ENCODE assay signal across 10 cellular contexts in the genomic region with DNA sequence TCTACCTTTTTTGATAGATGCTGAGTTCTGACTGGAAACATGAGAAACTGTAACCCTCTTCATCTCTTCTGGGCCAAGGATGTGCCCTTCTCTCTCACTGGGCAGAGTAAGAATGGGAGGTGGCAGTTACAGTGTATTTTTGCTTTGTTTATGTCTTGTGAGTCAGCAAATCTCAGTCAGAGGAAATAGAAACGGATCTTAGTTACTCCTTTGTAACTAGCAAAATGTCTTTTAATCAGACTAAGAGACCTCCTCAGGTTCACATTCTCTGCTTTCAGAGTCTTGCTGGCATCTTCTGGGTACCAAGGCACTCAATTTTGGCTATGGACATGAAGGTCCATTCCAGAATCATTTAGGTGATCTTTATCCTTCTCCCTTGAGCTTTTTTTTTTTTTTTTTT.
A peak's percentile ranks its signal among the peaks of the same experiment; 100 is the strongest.
DNase-seq lines count a peak whose midpoint lies in the region; ATAC-seq, FAIRE-seq and TF ChIP-seq lines count a peak whose summit lies in the region.
"Had no signal": no experiment of that assay in that cellular context is flagged by ENCODE, and none has a peak within 500 bp of the region (broad histone marks: within the 10 kb centered on the region; RNA-seq: fewer than 3 reads in every experiment).

No MANE protein-coding gene starts in this region.

- DNase-seq in H54 (ENCODE audit: insufficient read length, low spot score) (peak; percentile 35), Panc1 (ENCODE audit: low read depth, low spot score) (no peak), fibroblast of lung (ENCODE audit: low read depth in 2 of 2) (peak; percentile 61 to 78), stomach (no peak), HUDEP-2 (lab: John Stamatoyannopoulos, UW; ENCODE audit: unreplicated experiment in 76 of 76) (no peak), RKO (ENCODE audit: low spot score) (no peak), LoVo (ENCODE audit: low spot score) (no peak)
- DNase-seq: naive B cell, NCI-H748 treated with DMSO at 0.1 percent for 48 hours had no signal

- H3K36me3 ChIP-seq in Panc1 (ENCODE audit: control insufficient read depth, insufficient read depth, low read length): no peaks in the 10 kb centered on the region
- no peaks in the 10 kb centered on the region for H3K36me3 ChIP-seq in fibroblast of lung (ENCODE audit: control insufficient read depth, insufficient read depth, low read length)
- H3K36me3 ChIP-seq in stomach: no peaks in the 10 kb centered on the region

- TF ChIP-seq POLR2A in H54 (IDR thresholded peaks at IDR 0.05; ENCODE audit: low read depth, low read length) (no peak), stomach (IDR thresholded peaks at IDR 0.05) (no peak)

- H3K27me3 ChIP-seq in Panc1 (ENCODE audit: control insufficient read depth, insufficient read depth, low read length) (no peaks in the 10 kb centered on the region), fibroblast of lung (ENCODE audit: control insufficient read depth, insufficient read depth, low read length) (no peaks in the 10 kb centered on the region), stomach (no peaks in the 10 kb centered on the region)

- POLR2A ChIA-PET in Panc1 (lab: Charles Lee): interaction anchor here (0.6 kb wide), 1 partner anchor 123 kb away, joined by 4 read pairs; no protein-coding TSS in a partner anchor

- H3K9me3 ChIP-seq in Panc1 (ENCODE audit: control insufficient read depth, insufficient read depth, low read depth, low read length) (no peaks in the 10 kb centered on the region), fibroblast of lung (ENCODE audit: control insufficient read depth, insufficient read depth, low read depth, low read length) (no peaks in the 10 kb centered on the region), stomach (no peaks in the 10 kb centered on the region)

- peak; percentile 60; the same call in 1 of the 2 replicates for ATAC-seq in Panc1

- peaks cover 3% of the 10 kb centered on the region; the same call in 1 of the 2 replicates for H3K4me1 ChIP-seq in Panc1 (ENCODE audit: control insufficient read depth, insufficient read depth, low read length)
- H3K4me1 ChIP-seq in fibroblast of lung (ENCODE audit: control insufficient read depth, extremely low read depth, insufficient read depth, low read length): no peaks in the 10 kb centered on the region
- H3K4me1 ChIP-seq in stomach: peaks cover 9 to 57% (median 24%) of the 10 kb centered on the region in 4 donors

- in situ Hi-C loops in Panc1 (cut with HindIII; ENCODE audit: low pct_unique_long_range_greater_than_20kb, low sequenced_read_pairs): no loop called here

- peak overlapping the region; percentile 60 for H3K4me2 ChIP-seq in fibroblast of lung (ENCODE audit: extremely low read depth, insufficient read depth, low read length)

- H3K27ac ChIP-seq in Panc1 (ENCODE audit: low read length): no peak overlapping the region
- peak overlapping the region; percentile 85 for H3K27ac ChIP-seq in fibroblast of lung (ENCODE audit: insufficient read depth, low read length)
- peak overlapping the region in 4 of 5 donors; percentile 16 to 64 (median 44) for H3K27ac ChIP-seq in stomach

- WGBS in stomach, 5 donors: 32 to 52% (median 41%) methylated on average over 1 of the region's 1 CpG

- H3K4me3 ChIP-seq in Panc1 (ENCODE audit: low read depth in 2 of 2, low read length in 2 of 2): no peak overlapping the region
- no peak overlapping the region for H3K4me3 ChIP-seq in fibroblast of lung (replicated peaks in 1 of 4; ENCODE audit: control extremely low read depth in 1 of 4, insufficient read depth in 1 of 4, low read depth in 3 of 4, low read length in 4 of 4)
- no peak overlapping the region for H3K4me3 ChIP-seq in stomach

- no TSS peak for BruUV-seq in Panc1 (replicated peaks; lab: Mats Ljungman, UMichigan)

- H3K79me2 ChIP-seq in fibroblast of lung (ENCODE audit: control insufficient read depth, insufficient read depth, low read length): no peaks in the 10 kb centered on the region

- FAIRE-seq in H54 (lab: Jason Lieb, UNC): peak; percentile 80
- FAIRE-seq: colon had no signal

- peak overlapping the region; percentile 89 for H2AFZ ChIP-seq in fibroblast of lung (ENCODE audit: low read length)

- intact Hi-C loops in Panc1 (cut with micrococcal nuclease; ENCODE audit: unreplicated experiment): no loop called here
- intact Hi-C loops in stomach (cut with DNase I; ENCODE audit: low total_unique reads): no loop called here

- H4K20me1 ChIP-seq in fibroblast of lung (ENCODE audit: control insufficient read depth, extremely low read depth, insufficient read depth, low read length): no peaks in the 10 kb centered on the region

- no peak for TF ChIP-seq CTCF in Panc1 (IDR thresholded peaks at IDR 0.05)
- TF ChIP-seq CTCF in fibroblast of lung (conservative IDR thresholded peaks at IDR 0.05 in 1 of 2, IDR thresholded peaks at IDR 0.05 in 1 of 2; ENCODE audit: low read depth in 1 of 2, low read length in 2 of 2): no peak
- no peak for TF ChIP-seq CTCF in stomach (IDR thresholded peaks at IDR 0.05)

- no peak for TF ChIP-seq EP300 in stomach (IDR thresholded peaks at IDR 0.05)

- CTCF ChIA-PET in Panc1 (lab: Charles Lee): no interaction called here

- no peak overlapping the region for H3K9ac ChIP-seq in fibroblast of lung (ENCODE audit: insufficient read depth, low read length)

Comparison
In these comparisons a context has a peak if more than half of its experiments do, and no peak if none do; other contexts are left out.
1. DNase-seq: peak in H54 (single experiment) and fibroblast of lung (2 of 2); none in Panc1 (single experiment), stomach (single experiment), HUDEP-2 (0 of 76), RKO (single experiment) and LoVo (single experiment).